In the genomic region with DNA sequence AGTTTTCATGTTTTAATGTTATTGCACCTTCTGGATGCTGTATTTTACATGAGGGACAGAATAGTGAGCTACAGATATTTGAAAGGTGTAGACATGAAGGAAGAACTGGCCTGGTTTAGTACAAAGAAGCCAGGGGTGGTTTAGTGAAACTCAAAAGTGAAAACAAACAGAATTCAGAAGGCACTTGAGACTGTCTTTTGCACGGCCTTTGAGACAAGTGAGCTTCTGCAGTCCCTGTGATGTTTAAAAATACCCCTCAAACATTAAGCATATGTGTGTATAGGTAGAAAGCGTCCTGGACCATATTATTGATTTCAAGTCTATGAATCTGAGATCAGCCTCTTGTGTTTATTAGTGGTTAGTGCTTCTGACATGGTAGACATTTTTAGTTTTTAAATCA, we compare ENCODE assay signal across 12 cellular contexts.
DNase-seq lines count a peak whose midpoint lies in the region; ATAC-seq and TF ChIP-seq lines count a peak whose summit lies in the region.
"Had no signal": no experiment of that assay in that cellular context is flagged by ENCODE, and none has a peak within 500 bp of the region (broad histone marks: within the 10 kb centered on the region; RNA-seq: fewer than 3 reads in every experiment).

No MANE protein-coding gene starts in this region.

- ATAC-seq in GM18861 (IDR thresholded peaks at IDR 0.05; ENCODE audit: unreplicated experiment) = peak; percentile 40
- peak; percentile 50 for ATAC-seq in GM21528 (IDR thresholded peaks at IDR 0.05; ENCODE audit: low FRiP score, unreplicated experiment)
- ATAC-seq in HG03108 (IDR thresholded peaks at IDR 0.05; ENCODE audit: unreplicated experiment) = peak; percentile 63
- ATAC-seq in naive B cell (ENCODE audit: low read depth in 2 of 2) = peak in 1 of 2 donors; percentile 32
- ATAC-seq: activated CD8-positive, alpha-beta T cell treated with anti-CD3 and anti-CD28 coated beads, Interleukin-2, amount 10 ng/mL, durations not matched to agents 7 days and 5 days; natural killer cell had no signal

- H3K27me3 Mint-ChIP-seq in naive B cell = no peaks in the 10 kb centered on the region
- H3K27me3 Mint-ChIP-seq in activated T-helper 1 cell treated with anti-CD3 and anti-CD28 coated beads, Interleukin-12 subunit alpha, Interleukin-12 subunit beta, Interleukin-2, Interleukin-4 antibody, amounts not matched to agents 30 ng/mL and 10 ng/mL and 1 ng/mL, durations not matched to agents 14 hours and 24 hours and 36 hours (ENCODE audit: insufficient read depth) = peaks cover under 1% of the 10 kb centered on the region

- peak overlapping the region; percentile 53 to 95 (median 83) for H3K27ac Mint-ChIP-seq in naive B cell
- no peak overlapping the region for H3K27ac Mint-ChIP-seq in activated T-helper 1 cell treated with anti-CD3 and anti-CD28 coated beads, Interleukin-12 subunit alpha, Interleukin-12 subunit beta, Interleukin-2, Interleukin-4 antibody, amounts not matched to agents 30 ng/mL and 10 ng/mL and 1 ng/mL, durations not matched to agents 14 hours and 24 hours and 36 hours
- H3K27ac Mint-ChIP-seq: activated CD8-positive, alpha-beta T cell treated with anti-CD3 and anti-CD28 coated beads, Interleukin-2, amount 10 ng/mL, durations not matched to agents 7 days and 5 days; natural killer cell had no signal

- no peak overlapping the region for H3K4me3 ChIP-seq in lower leg skin (ENCODE audit: low read depth, poor library complexity, severe bottlenecking)
- H3K4me3 ChIP-seq: thoracic aorta had no signal

- peaks cover 55 to 94% (median 63%) of the 10 kb centered on the region in 3 donors for H3K4me1 Mint-ChIP-seq in naive B cell
- no peaks in the 10 kb centered on the region for H3K4me1 Mint-ChIP-seq in activated T-helper 1 cell treated with anti-CD3 and anti-CD28 coated beads, Interleukin-12 subunit alpha, Interleukin-12 subunit beta, Interleukin-2, Interleukin-4 antibody, amounts not matched to agents 30 ng/mL and 10 ng/mL and 1 ng/mL, durations not matched to agents 14 hours and 24 hours and 36 hours (ENCODE audit: low read depth)
- H3K4me1 Mint-ChIP-seq: natural killer cell had no signal

- intact Hi-C loops in activated T-helper 1 cell treated with anti-CD3 and anti-CD28 coated beads, Interleukin-12 subunit alpha, Interleukin-12 subunit beta, Interleukin-2, Interleukin-4 antibody, amounts not matched to agents 30 ng/mL and 10 ng/mL and 1 ng/mL, durations not matched to agents 14 hours and 24 hours and 36 hours (cut with micrococcal nuclease) = no loop called here
- intact Hi-C loops in lower leg skin (cut with DNase I; ENCODE audit: low total_unique reads) = no loop called here

- TF ChIP-seq POLR2A in lower leg skin (IDR thresholded peaks at IDR 0.05) = no peak

- WGBS in lower leg skin, 2 donors = 84 to 86% methylated on average over 2 of the region's 2 CpGs

- TF ChIP-seq CTCF in lower leg skin (IDR thresholded peaks at IDR 0.05) = no peak

- peak overlapping the region in 7 of 8 donors; percentile 11 to 64 (median 29) for H3K4me3 Mint-ChIP-seq in naive B cell
- no peak overlapping the region for H3K4me3 Mint-ChIP-seq in activated T-helper 1 cell treated with anti-CD3 and anti-CD28 coated beads, Interleukin-12 subunit alpha, Interleukin-12 subunit beta, Interleukin-2, Interleukin-4 antibody, amounts not matched to agents 30 ng/mL and 10 ng/mL and 1 ng/mL, durations not matched to agents 14 hours and 24 hours and 36 hours
- H3K4me3 Mint-ChIP-seq: activated CD8-positive, alpha-beta T cell treated with anti-CD3 and anti-CD28 coated beads, Interleukin-2, amount 10 ng/mL, durations not matched to agents 7 days and 5 days; natural killer cell had no signal

- DNase-seq in naive B cell = no peak
- DNase-seq in NCI-H1694 treated with DMSO at 0.1 percent for 48 hours (lab: John Stamatoyannopoulos, UW) = no peak
- no peak for DNase-seq in activated T-helper 1 cell treated with anti-CD3 and anti-CD28 coated beads, Interleukin-12 subunit alpha, Interleukin-12 subunit beta, Interleukin-2, Interleukin-4 antibody, amounts not matched to agents 30 ng/mL and 10 ng/mL and 1 ng/mL, durations not matched to agents 14 hours and 24 hours and 36 hours (ENCODE audit: low spot score)
- no peak for DNase-seq in lower leg skin (ENCODE audit: low spot score in 2 of 2)
- no peak for DNase-seq in anterior cingulate cortex (lab: John Stamatoyannopoulos, UW)
- DNase-seq: activated CD8-positive, alpha-beta T cell treated with anti-CD3 and anti-CD28 coated beads, Interleukin-2, amount 10 ng/mL, durations not matched to agents 7 days and 5 days; activated naive CD4-positive, alpha-beta T cell treated with Interleukin-2 at 50 U/mL for 16 hours; natural killer cell had no signal

- no peaks in the 10 kb centered on the region for H3K9me3 Mint-ChIP-seq in naive B cell
- no peaks in the 10 kb centered on the region for H3K9me3 Mint-ChIP-seq in activated T-helper 1 cell treated with anti-CD3 and anti-CD28 coated beads, Interleukin-12 subunit alpha, Interleukin-12 subunit beta, Interleukin-2, Interleukin-4 antibody, amounts not matched to agents 30 ng/mL and 10 ng/mL and 1 ng/mL, durations not matched to agents 14 hours and 24 hours and 36 hours

- peaks cover 3 to 8% of the 10 kb centered on the region in 2 donors for H3K36me3 Mint-ChIP-seq in naive B cell
- H3K36me3 Mint-ChIP-seq in activated T-helper 1 cell treated with anti-CD3 and anti-CD28 coated beads, Interleukin-12 subunit alpha, Interleukin-12 subunit beta, Interleukin-2, Interleukin-4 antibody, amounts not matched to agents 30 ng/mL and 10 ng/mL and 1 ng/mL, durations not matched to agents 14 hours and 24 hours and 36 hours (ENCODE audit: low read depth) = no peaks in the 10 kb centered on the region
- H3K36me3 Mint-ChIP-seq: natural killer cell had no signal
